ENCODE assay signal across 9 cellular contexts in the genomic region with DNA sequence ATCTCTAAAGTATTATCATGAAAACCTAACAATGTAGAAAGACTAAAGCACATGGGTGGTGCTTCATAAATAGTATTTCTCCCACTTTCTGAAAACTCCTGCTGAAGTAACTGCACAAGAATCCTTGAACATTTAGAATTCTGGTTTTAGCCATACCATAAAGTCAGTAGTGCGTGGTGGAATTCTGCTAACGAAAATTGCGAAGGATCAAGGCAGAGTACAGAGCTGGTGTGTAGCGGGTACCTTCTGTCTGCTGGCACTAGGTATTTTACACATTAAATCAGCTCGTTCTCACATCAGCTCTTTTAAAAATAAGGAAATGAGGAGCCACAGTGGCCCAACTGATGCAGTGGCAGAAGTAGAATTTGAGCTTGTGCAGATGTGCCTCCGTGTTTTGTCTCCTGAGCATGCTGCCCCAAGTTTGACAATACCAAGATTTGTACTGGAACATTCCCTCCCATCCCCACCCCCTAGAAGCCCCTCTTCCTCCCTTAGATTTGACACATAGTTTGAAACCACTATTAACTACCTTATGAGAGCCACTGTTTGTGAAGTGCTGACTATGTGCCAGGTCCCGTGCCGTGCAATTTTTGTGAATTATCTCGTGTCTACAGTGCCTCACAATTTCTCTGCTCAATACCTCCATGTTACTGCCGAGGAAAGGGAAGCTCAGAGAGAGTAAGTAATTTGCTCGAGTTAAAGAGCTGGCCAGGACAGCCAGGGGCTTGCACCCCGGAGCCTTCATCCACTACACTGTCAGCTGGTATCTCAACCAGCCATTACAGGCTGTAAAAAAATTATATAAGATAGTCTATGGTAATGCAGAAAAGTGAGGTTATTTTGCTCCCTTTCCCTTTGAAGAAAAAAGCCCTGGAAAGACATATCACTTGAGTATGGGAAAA.
DNase-seq lines count a peak whose midpoint lies in the region; ATAC-seq, FAIRE-seq and TF ChIP-seq lines count a peak whose summit lies in the region.
"Had no signal": no experiment of that assay in that cellular context is flagged by ENCODE, and none has a peak within 500 bp of the region (broad histone marks: within the 10 kb centered on the region; RNA-seq: fewer than 3 reads in every experiment).

No MANE protein-coding gene starts in this region.

- H3K27ac ChIP-seq in esophagus squamous epithelium (peak overlapping the region; percentile 56 to 85 (median 73)), subcutaneous abdominal adipose tissue (ENCODE audit: low read depth, low read length) (peak overlapping the region; percentile 42)
- H3K27ac ChIP-seq in naive thymus-derived CD4-positive, alpha-beta T cell (ENCODE audit: low read depth, low read length), result no peak overlapping the region

- H3K27ac Mint-ChIP-seq in naive thymus-derived CD4-positive, alpha-beta T cell, result no peak overlapping the region

- peaks cover 20 to 67% (median 45%) of the 10 kb centered on the region in 3 donors for H3K4me1 ChIP-seq in esophagus squamous epithelium
- H3K4me1 ChIP-seq in subcutaneous abdominal adipose tissue (ENCODE audit: control insufficient read depth in 5 of 5, insufficient read depth in 5 of 5, low read length in 5 of 5), result peaks cover 6 to 45% (median 39%) of the 10 kb centered on the region in 5 donors
- peaks cover 0 to 5% of the 10 kb centered on the region in 2 donors for H3K4me1 ChIP-seq in naive thymus-derived CD4-positive, alpha-beta T cell (ENCODE audit: control insufficient read depth in 2 of 2, insufficient read depth in 2 of 2, low read length in 2 of 2)

- DNase-seq in esophagus squamous epithelium (lab: John Stamatoyannopoulos, UW) (no peak), GF-D8 (lab: John Stamatoyannopoulos, UW) (no peak), frontal cortex (ENCODE audit: low spot score in 2 of 2) (no peak), GM19240 (ENCODE audit: insufficient read length, low spot score) (no peak)
- no peak for DNase-seq in naive thymus-derived CD4-positive, alpha-beta T cell
- DNase-seq: effector CD8-positive, alpha-beta T cell had no signal

- ATAC-seq in GM19463 (IDR thresholded peaks at IDR 0.05; ENCODE audit: unreplicated experiment) (peak; percentile 5), HG03565 (IDR thresholded peaks at IDR 0.05; ENCODE audit: unreplicated experiment) (peak; percentile 12)
- no peak for ATAC-seq in naive thymus-derived CD4-positive, alpha-beta T cell

- H3K4me1 Mint-ChIP-seq in naive thymus-derived CD4-positive, alpha-beta T cell, result peaks cover 6 to 21% (median 15%) of the 10 kb centered on the region in 7 donors

- FAIRE-seq in frontal cortex (lab: Jason Lieb, UNC), result no peak

- POLR2A ChIA-PET in naive thymus-derived CD4-positive, alpha-beta T cell (lab: Charles Lee), result no interaction called here

- H3K4me3 Mint-ChIP-seq in naive thymus-derived CD4-positive, alpha-beta T cell, result peak overlapping the region in 2 of 10 donors; percentile 16 to 59

- H3K9me3 Mint-ChIP-seq in naive thymus-derived CD4-positive, alpha-beta T cell, result no peaks in the 10 kb centered on the region

- WGBS in esophagus squamous epithelium, 2 donors, result 42 to 48% methylated on average over 12 of the region's 12 CpGs

- H3K36me3 ChIP-seq in esophagus squamous epithelium (peaks cover 0 to 18% (median 0%) of the 10 kb centered on the region in 3 donors), subcutaneous abdominal adipose tissue (ENCODE audit: control insufficient read depth in 5 of 5, insufficient read depth in 5 of 5, low read length in 5 of 5) (no peaks in the 10 kb centered on the region)
- no peaks in the 10 kb centered on the region for H3K36me3 ChIP-seq in naive thymus-derived CD4-positive, alpha-beta T cell (ENCODE audit: control insufficient read depth in 2 of 3, insufficient read depth in 3 of 3, low read length in 3 of 3)

- H3K36me3 Mint-ChIP-seq in naive thymus-derived CD4-positive, alpha-beta T cell, result no peaks in the 10 kb centered on the region

- H3K27me3 ChIP-seq in esophagus squamous epithelium (no peaks in the 10 kb centered on the region), subcutaneous abdominal adipose tissue (ENCODE audit: control insufficient read depth in 5 of 5, insufficient read depth in 4 of 5, low read length in 5 of 5) (no peaks in the 10 kb centered on the region)
- H3K27me3 ChIP-seq in naive thymus-derived CD4-positive, alpha-beta T cell (ENCODE audit: control insufficient read depth in 2 of 2, insufficient read depth in 2 of 2, low read length in 2 of 2), result no peaks in the 10 kb centered on the region

- peak overlapping the region in 1 of 5 donors; percentile 10 for H3K9ac ChIP-seq in subcutaneous abdominal adipose tissue (ENCODE audit: low read length in 5 of 5)

- TF ChIP-seq POLR2A in esophagus squamous epithelium (IDR thresholded peaks at IDR 0.05), result no peak

- H3K4me3 ChIP-seq in esophagus squamous epithelium, result no peak overlapping the region
- no peak overlapping the region for H3K4me3 ChIP-seq in subcutaneous abdominal adipose tissue (ENCODE audit: low read depth in 1 of 5, low read length in 5 of 5)
- H3K4me3 ChIP-seq in naive thymus-derived CD4-positive, alpha-beta T cell (ENCODE audit: low read length), result no peak overlapping the region

- no peak for TF ChIP-seq CTCF in esophagus squamous epithelium (IDR thresholded peaks at IDR 0.05)

- H3K9me3 ChIP-seq in esophagus squamous epithelium (no peaks in the 10 kb centered on the region), subcutaneous abdominal adipose tissue (ENCODE audit: control insufficient read depth in 5 of 5, low read length in 5 of 5) (no peaks in the 10 kb centered on the region)
- no peaks in the 10 kb centered on the region for H3K9me3 ChIP-seq in naive thymus-derived CD4-positive, alpha-beta T cell (ENCODE audit: control insufficient read depth in 2 of 3, low read length in 3 of 3)

- CTCF ChIA-PET in naive thymus-derived CD4-positive, alpha-beta T cell (lab: Charles Lee), result no interaction called here

- peaks cover 0 to 22% (median 8%) of the 10 kb centered on the region in 5 donors for H3K27me3 Mint-ChIP-seq in naive thymus-derived CD4-positive, alpha-beta T cell

- intact Hi-C loops in esophagus squamous epithelium (cut with DNase I), result no loop called here
- intact Hi-C loops in naive thymus-derived CD4-positive, alpha-beta T cell (cut with micrococcal nuclease), result loop anchor here in 1 of 2 donors (10.0 kb wide), 1 partner anchor 169 kb away; no protein-coding TSS in a partner anchor
